Comparison of ENCODE assay signal across 9 cellular contexts in the genomic region with DNA sequence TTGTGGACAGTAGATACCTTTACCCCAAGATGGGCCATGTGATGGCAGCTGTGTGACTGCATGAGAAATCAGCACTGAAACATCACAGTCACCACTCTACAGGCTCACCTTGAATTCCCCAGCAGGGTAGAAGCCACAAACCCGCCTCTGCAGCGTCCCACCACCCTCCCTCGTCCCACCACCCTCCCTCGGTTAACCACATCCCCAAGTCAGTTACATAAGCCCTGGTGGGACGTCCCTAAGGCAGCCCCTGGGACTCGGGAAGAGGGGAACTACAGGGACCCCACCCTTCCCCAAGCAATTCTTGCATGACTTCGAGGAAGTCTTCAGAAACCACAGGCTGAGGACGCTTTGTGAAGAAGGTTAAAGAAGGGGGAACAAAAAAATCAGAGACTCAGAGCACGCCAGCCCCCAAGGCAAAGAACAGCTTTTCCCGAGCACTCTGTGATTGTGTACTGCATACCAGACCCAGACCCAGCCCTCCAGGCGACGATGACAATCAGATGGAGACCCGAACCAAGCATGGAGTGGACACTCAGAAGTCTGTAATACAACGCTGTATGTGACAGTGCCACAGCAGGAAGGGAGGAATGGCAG.
A peak's percentile ranks its signal among the peaks of the same experiment; 100 is the strongest.
DNase-seq lines count a peak whose midpoint lies in the region; ATAC-seq and TF ChIP-seq lines count a peak whose summit lies in the region.
"Had no signal": no experiment of that assay in that cellular context is flagged by ENCODE, and none has a peak within 500 bp of the region (broad histone marks: within the 10 kb centered on the region; RNA-seq: fewer than 3 reads in every experiment).

No MANE protein-coding gene starts in this region.

- ATAC-seq in GM19324 (IDR thresholded peaks at IDR 0.05; ENCODE audit: low FRiP score, unreplicated experiment) (peak; percentile 56), HG03457 (IDR thresholded peaks at IDR 0.05; ENCODE audit: unreplicated experiment) (peak; percentile 66), gastroesophageal sphincter (no peak)

- no peak for TF ChIP-seq CTCF in gastroesophageal sphincter (IDR thresholded peaks at IDR 0.05)

- H3K4me1 ChIP-seq in gastroesophageal sphincter, result peaks cover 0 to 37% (median 19%) of the 10 kb centered on the region in 3 donors

- no peaks in the 10 kb centered on the region for H3K36me3 ChIP-seq in gastroesophageal sphincter

- H3K27me3 ChIP-seq in gastroesophageal sphincter, result no peaks in the 10 kb centered on the region

- peak; percentile 53 to 70 for DNase-seq in activated CD4-positive, alpha-beta T cell treated with anti-CD3 and anti-CD28 coated beads, Interleukin-2, amount 50 U/mL, for 24 hours (ENCODE audit: low read depth in 1 of 2, low spot score in 1 of 2)
- DNase-seq in stimulated activated CD4-positive, alpha-beta T cell treated with anti-CD3 and anti-CD28 coated beads, TNF-alpha, amount 100 ng/mL, for 24 hours (ENCODE audit: low read depth in 3 of 3), result peak; percentile 48 to 69 (median 63)
- DNase-seq in NCI-H1048 (lab: John Stamatoyannopoulos, UW), result no peak
- DNase-seq in HPDE6-E6E7 (ENCODE audit: extremely low spot score), result no peak
- no peak for DNase-seq in DMS79 treated with DMSO at 0.1 percent for 48 hours (lab: John Stamatoyannopoulos, UW)

- 75 to 80% methylated on average over 2 to 7 of the region's 14 CpGs for WGBS in gastroesophageal sphincter (ENCODE audit: low coverage in 1 of 2), 2 donors

- H3K9me3 ChIP-seq in gastroesophageal sphincter, result no peaks in the 10 kb centered on the region

- H3K4me3 ChIP-seq in gastroesophageal sphincter, result no peak overlapping the region

- peak overlapping the region in 3 of 4 donors; percentile 27 to 68 (median 30) for H3K27ac ChIP-seq in gastroesophageal sphincter
- H3K27ac ChIP-seq: KMS-11 had no signal

- no peak for TF ChIP-seq POLR2A in gastroesophageal sphincter (IDR thresholded peaks at IDR 0.05)

- TF ChIP-seq EP300 in gastroesophageal sphincter (IDR thresholded peaks at IDR 0.05), result no peak

Comparison
In these comparisons a context has a peak if more than half of its experiments do, and no peak if none do; other contexts are left out.
1. DNase-seq: peak in activated CD4-positive, alpha-beta T cell treated with anti-CD3 and anti-CD28 coated beads, Interleukin-2, amount 50 U/mL, for 24 hours (2 of 2) and stimulated activated CD4-positive, alpha-beta T cell treated with anti-CD3 and anti-CD28 coated beads, TNF-alpha, amount 100 ng/mL, for 24 hours (3 of 3); none in NCI-H1048 (single experiment), HPDE6-E6E7 (single experiment) and DMS79 treated with DMSO at 0.1 percent for 48 hours (single experiment).